1 cellular context compared by ENCODE assay signal in genomic region chr14:75280831-75281690, GRCh38.
TF ChIP-seq lines count a peak whose summit lies in the region.

No MANE protein-coding gene starts in this region.

TF ChIP-seq in WTC11, 78 proteins besides CTCF, POLR2A, EP300 and RAD21 (continued from another document):
- TF ChIP-seq IRF1 (CRISPR knock-in tag; IDR thresholded peaks at IDR 0.05), result no peak
- TF ChIP-seq ZBTB43 (CRISPR knock-in tag; IDR thresholded peaks at IDR 0.05), result no peak
- no peak for TF ChIP-seq RELA (CRISPR knock-in tag; IDR thresholded peaks at IDR 0.05; ENCODE audit: borderline replicate concordance)
- TF ChIP-seq JAZF1 (CRISPR knock-in tag; IDR thresholded peaks at IDR 0.05), result no peak
- no peak for TF ChIP-seq ZNF138 (CRISPR knock-in tag; conservative IDR thresholded peaks at IDR 0.05)
TF ChIP-seq in WTC11: peak in this region for 0.
